Comparison of ENCODE assay signal across 1 cellular context in genomic region chr14:23538049-23538718, GRCh38.
TF ChIP-seq lines count a peak whose summit lies in the region.

No MANE protein-coding gene starts in this region.

TF ChIP-seq in GM23338, 12 proteins besides CTCF, POLR2A, EP300 and RAD21:
- TF ChIP-seq, protein P1, sequence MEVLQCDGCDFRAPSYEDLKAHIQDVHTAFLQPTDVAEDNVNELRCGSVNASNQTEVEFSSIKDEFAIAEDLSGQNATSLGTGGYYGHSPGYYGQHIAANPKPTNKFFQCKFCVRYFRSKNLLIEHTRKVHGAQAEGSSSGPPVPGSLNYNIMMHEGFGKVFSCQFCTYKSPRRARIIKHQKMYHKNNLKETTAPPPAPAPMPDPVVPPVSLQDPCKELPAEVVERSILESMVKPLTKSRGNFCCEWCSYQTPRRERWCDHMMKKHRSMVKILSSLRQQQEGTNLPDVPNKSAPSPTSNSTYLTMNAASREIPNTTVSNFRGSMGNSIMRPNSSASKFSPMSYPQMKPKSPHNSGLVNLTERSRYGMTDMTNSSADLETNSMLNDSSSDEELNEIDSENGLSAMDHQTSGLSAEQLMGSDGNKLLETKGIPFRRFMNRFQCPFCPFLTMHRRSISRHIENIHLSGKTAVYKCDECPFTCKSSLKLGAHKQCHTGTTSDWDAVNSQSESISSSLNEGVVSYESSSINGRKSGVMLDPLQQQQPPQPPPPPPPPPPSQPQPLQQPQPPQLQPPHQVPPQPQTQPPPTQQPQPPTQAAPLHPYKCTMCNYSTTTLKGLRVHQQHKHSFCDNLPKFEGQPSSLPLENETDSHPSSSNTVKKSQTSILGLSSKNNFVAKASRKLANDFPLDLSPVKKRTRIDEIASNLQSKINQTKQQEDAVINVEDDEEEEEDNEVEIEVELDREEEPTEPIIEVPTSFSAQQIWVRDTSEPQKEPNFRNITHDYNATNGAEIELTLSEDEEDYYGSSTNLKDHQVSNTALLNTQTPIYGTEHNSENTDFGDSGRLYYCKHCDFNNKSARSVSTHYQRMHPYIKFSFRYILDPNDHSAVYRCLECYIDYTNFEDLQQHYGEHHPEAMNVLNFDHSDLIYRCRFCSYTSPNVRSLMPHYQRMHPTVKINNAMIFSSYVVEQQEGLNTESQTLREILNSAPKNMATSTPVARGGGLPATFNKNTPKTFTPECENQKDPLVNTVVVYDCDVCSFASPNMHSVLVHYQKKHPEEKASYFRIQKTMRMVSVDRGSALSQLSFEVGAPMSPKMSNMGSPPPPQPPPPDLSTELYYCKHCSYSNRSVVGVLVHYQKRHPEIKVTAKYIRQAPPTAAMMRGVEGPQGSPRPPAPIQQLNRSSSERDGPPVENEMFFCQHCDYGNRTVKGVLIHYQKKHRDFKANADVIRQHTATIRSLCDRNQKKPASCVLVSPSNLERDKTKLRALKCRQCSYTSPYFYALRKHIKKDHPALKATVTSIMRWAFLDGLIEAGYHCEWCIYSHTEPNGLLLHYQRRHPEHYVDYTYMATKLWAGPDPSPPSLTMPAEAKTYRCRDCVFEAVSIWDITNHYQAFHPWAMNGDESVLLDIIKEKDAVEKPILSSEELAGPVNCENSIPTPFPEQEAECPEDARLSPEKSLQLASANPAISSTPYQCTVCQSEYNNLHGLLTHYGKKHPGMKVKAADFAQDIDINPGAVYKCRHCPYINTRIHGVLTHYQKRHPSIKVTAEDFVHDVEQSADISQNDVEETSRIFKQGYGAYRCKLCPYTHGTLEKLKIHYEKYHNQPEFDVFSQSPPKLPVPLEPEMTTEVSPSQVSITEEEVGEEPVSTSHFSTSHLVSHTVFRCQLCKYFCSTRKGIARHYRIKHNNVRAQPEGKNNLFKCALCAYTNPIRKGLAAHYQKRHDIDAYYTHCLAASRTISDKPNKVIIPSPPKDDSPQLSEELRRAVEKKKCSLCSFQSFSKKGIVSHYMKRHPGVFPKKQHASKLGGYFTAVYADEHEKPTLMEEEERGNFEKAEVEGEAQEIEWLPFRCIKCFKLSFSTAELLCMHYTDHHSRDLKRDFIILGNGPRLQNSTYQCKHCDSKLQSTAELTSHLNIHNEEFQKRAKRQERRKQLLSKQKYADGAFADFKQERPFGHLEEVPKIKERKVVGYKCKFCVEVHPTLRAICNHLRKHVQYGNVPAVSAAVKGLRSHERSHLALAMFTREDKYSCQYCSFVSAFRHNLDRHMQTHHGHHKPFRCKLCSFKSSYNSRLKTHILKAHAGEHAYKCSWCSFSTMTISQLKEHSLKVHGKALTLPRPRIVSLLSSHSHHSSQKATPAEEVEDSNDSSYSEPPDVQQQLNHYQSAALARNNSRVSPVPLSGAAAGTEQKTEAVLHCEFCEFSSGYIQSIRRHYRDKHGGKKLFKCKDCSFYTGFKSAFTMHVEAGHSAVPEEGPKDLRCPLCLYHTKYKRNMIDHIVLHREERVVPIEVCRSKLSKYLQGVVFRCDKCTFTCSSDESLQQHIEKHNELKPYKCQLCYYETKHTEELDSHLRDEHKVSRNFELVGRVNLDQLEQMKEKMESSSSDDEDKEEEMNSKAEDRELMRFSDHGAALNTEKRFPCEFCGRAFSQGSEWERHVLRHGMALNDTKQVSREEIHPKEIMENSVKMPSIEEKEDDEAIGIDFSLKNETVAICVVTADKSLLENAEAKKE (CRISPR knock-in tag; IDR thresholded peaks at IDR 0.05) = no peak
- TF ChIP-seq, protein P2, sequence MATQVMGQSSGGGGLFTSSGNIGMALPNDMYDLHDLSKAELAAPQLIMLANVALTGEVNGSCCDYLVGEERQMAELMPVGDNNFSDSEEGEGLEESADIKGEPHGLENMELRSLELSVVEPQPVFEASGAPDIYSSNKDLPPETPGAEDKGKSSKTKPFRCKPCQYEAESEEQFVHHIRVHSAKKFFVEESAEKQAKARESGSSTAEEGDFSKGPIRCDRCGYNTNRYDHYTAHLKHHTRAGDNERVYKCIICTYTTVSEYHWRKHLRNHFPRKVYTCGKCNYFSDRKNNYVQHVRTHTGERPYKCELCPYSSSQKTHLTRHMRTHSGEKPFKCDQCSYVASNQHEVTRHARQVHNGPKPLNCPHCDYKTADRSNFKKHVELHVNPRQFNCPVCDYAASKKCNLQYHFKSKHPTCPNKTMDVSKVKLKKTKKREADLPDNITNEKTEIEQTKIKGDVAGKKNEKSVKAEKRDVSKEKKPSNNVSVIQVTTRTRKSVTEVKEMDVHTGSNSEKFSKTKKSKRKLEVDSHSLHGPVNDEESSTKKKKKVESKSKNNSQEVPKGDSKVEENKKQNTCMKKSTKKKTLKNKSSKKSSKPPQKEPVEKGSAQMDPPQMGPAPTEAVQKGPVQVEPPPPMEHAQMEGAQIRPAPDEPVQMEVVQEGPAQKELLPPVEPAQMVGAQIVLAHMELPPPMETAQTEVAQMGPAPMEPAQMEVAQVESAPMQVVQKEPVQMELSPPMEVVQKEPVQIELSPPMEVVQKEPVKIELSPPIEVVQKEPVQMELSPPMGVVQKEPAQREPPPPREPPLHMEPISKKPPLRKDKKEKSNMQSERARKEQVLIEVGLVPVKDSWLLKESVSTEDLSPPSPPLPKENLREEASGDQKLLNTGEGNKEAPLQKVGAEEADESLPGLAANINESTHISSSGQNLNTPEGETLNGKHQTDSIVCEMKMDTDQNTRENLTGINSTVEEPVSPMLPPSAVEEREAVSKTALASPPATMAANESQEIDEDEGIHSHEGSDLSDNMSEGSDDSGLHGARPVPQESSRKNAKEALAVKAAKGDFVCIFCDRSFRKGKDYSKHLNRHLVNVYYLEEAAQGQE (IDR thresholded peaks at IDR 0.05; ENCODE audit: unreplicated experiment) = no peak
- TF ChIP-seq, protein P3, sequence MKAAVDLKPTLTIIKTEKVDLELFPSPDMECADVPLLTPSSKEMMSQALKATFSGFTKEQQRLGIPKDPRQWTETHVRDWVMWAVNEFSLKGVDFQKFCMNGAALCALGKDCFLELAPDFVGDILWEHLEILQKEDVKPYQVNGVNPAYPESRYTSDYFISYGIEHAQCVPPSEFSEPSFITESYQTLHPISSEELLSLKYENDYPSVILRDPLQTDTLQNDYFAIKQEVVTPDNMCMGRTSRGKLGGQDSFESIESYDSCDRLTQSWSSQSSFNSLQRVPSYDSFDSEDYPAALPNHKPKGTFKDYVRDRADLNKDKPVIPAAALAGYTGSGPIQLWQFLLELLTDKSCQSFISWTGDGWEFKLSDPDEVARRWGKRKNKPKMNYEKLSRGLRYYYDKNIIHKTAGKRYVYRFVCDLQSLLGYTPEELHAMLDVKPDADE (IDR thresholded peaks at IDR 0.05) = no peak
- TF ChIP-seq POLR2AphosphoS5 (IDR thresholded peaks at IDR 0.05; ENCODE audit: low read depth) (peak; percentile 76), ZNF331 (CRISPR knock-in tag; IDR thresholded peaks at IDR 0.05; ENCODE audit: low read depth) (no peak), STAT1 (IDR thresholded peaks at IDR 0.05; ENCODE audit: unreplicated experiment) (no peak), NANOG (IDR thresholded peaks at IDR 0.05; ENCODE audit: borderline replicate concordance) (no peak), EZH2phosphoT487 (IDR thresholded peaks at IDR 0.05; ENCODE audit: unreplicated experiment) (no peak), EZH2 (IDR thresholded peaks at IDR 0.05; ENCODE audit: low read depth, unreplicated experiment) (no peak)
